1 cellular context compared by ENCODE assay signal in the genomic region with DNA sequence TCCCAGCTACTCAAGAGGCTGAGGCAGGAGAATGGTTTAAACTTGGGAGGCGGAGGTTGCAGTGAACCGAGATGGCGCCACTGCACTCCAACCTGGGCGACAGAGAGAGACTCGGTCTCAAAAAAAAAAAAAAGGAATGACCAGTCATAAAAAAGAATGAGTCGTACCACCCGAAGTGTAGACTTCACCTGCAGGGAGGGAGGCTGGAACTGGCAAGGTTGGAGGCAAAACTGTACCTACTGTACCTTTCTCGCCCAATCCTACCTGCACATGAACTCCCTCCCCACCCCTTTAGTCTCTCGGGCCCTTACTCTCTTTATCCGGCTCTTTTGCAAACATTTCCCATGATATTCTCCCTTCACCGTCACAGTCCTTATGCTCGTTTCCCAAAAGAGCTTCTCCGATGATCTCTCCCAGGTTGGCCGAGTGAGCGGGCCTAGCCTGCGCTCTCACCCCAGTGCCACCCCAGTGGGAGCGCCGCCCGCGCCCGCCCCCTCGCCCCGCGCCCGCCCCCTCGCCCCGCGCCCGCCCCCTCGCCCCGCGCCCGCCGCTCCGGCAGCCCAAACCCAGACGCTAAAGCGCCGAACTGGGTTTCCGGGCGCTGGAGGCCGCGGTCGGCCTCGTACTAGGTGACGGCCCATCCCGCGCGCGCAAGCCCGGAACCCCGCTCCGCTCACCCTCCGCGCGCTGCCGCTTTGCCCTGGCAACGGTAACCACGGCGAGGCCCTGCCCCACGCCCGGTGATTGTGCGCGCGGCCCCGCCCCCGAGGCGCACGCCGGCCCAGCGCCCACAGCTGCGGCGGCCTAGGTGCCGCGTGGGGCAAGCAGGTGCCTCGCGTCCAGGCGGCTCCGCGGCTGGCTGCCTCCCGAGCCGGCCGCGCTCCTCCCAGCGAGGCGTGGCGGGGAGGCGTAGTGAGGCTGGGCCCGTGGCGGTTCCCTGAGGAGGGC.
TF ChIP-seq lines count a peak whose summit lies in the region.

A gene (plus strand): TSS at position 772 of the 948 bp plus-strand sequence. CDS start 294 bp downstream, outside the sequence.

TF ChIP-seq in K562, 482 proteins besides CTCF, POLR2A, EP300 and RAD21 (continued from another document and continues in another):
- TF ChIP-seq, protein P1, sequence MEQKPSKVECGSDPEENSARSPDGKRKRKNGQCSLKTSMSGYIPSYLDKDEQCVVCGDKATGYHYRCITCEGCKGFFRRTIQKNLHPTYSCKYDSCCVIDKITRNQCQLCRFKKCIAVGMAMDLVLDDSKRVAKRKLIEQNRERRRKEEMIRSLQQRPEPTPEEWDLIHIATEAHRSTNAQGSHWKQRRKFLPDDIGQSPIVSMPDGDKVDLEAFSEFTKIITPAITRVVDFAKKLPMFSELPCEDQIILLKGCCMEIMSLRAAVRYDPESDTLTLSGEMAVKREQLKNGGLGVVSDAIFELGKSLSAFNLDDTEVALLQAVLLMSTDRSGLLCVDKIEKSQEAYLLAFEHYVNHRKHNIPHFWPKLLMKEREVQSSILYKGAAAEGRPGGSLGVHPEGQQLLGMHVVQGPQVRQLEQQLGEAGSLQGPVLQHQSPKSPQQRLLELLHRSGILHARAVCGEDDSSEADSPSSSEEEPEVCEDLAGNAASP (IDR thresholded peaks at IDR 0.05), result no peak
- TF ChIP-seq RBM25 (IDR thresholded peaks at IDR 0.05; ENCODE audit: low read depth, low read length, severe bottlenecking) (peak; percentile 59), ZNF76 (CRISPR knock-in tag; IDR thresholded peaks at IDR 0.05; ENCODE audit: borderline replicate concordance) (no peak), EP400 (IDR thresholded peaks at IDR 0.05) (no peak), ZNF134 (CRISPR knock-in tag; conservative IDR thresholded peaks at IDR 0.05) (no peak), ZNF695 (CRISPR knock-in tag; IDR thresholded peaks at IDR 0.05) (no peak), TRIM24 (IDR thresholded peaks at IDR 0.05) (no peak), CHD1 (IDR thresholded peaks at IDR 0.05; ENCODE audit: low read length) (no peak), FUS (optimal IDR thresholded peaks at IDR 0.05; ENCODE audit: low read depth, low read length) (no peak), THRAP3 (IDR thresholded peaks at IDR 0.05; ENCODE audit: borderline replicate concordance) (no peak), ZNF699 (CRISPR knock-in tag; IDR thresholded peaks at IDR 0.05; ENCODE audit: insufficient replicate concordance) (no peak), POLR2G (IDR thresholded peaks at IDR 0.05; ENCODE audit: low read depth, low read length) (peak; percentile 56; the same call in 1 of the 2 replicates), GTF2F1 (IDR thresholded peaks at IDR 0.05; ENCODE audit: low read depth, low read length) (no peak), ZNF316 (IDR thresholded peaks at IDR 0.05) (0 out of 2 replicates have a peak, but pooled peaks have one; percentile 5), ZNF785 (CRISPR knock-in tag; IDR thresholded peaks at IDR 0.05) (no peak), SNIP1 (IDR thresholded peaks at IDR 0.05; ENCODE audit: low read depth) (no peak), FOXA3 (CRISPR knock-in tag; conservative IDR thresholded peaks at IDR 0.05 in 1 of 2, IDR thresholded peaks at IDR 0.05 in 1 of 2) (no peak; a peak in 1 of 4 replicates), ZC3H8 (IDR thresholded peaks at IDR 0.05) (no peak), JUN (IDR thresholded peaks at IDR 0.05; ENCODE audit: borderline replicate concordance, low read depth, low read length) (no peak), JUN (CRISPR knock-in tag; IDR thresholded peaks at IDR 0.05; ENCODE audit: borderline replicate concordance) (no peak), GTF2E2 (tag; IDR thresholded peaks at IDR 0.05) (no peak), GATAD2B (IDR thresholded peaks at IDR 0.05; ENCODE audit: borderline replicate concordance) (peak; percentile 66)
- TF ChIP-seq, protein P2, sequence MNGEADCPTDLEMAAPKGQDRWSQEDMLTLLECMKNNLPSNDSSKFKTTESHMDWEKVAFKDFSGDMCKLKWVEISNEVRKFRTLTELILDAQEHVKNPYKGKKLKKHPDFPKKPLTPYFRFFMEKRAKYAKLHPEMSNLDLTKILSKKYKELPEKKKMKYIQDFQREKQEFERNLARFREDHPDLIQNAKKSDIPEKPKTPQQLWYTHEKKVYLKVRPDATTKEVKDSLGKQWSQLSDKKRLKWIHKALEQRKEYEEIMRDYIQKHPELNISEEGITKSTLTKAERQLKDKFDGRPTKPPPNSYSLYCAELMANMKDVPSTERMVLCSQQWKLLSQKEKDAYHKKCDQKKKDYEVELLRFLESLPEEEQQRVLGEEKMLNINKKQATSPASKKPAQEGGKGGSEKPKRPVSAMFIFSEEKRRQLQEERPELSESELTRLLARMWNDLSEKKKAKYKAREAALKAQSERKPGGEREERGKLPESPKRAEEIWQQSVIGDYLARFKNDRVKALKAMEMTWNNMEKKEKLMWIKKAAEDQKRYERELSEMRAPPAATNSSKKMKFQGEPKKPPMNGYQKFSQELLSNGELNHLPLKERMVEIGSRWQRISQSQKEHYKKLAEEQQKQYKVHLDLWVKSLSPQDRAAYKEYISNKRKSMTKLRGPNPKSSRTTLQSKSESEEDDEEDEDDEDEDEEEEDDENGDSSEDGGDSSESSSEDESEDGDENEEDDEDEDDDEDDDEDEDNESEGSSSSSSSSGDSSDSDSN (IDR thresholded peaks at IDR 0.05; ENCODE audit: borderline replicate concordance in 1 of 2, low read depth in 2 of 2, low read length in 2 of 2), result peak in 1 of 2 experiments; percentile 51; a peak in 1 of 4 replicates
- TF ChIP-seq, protein P3, sequence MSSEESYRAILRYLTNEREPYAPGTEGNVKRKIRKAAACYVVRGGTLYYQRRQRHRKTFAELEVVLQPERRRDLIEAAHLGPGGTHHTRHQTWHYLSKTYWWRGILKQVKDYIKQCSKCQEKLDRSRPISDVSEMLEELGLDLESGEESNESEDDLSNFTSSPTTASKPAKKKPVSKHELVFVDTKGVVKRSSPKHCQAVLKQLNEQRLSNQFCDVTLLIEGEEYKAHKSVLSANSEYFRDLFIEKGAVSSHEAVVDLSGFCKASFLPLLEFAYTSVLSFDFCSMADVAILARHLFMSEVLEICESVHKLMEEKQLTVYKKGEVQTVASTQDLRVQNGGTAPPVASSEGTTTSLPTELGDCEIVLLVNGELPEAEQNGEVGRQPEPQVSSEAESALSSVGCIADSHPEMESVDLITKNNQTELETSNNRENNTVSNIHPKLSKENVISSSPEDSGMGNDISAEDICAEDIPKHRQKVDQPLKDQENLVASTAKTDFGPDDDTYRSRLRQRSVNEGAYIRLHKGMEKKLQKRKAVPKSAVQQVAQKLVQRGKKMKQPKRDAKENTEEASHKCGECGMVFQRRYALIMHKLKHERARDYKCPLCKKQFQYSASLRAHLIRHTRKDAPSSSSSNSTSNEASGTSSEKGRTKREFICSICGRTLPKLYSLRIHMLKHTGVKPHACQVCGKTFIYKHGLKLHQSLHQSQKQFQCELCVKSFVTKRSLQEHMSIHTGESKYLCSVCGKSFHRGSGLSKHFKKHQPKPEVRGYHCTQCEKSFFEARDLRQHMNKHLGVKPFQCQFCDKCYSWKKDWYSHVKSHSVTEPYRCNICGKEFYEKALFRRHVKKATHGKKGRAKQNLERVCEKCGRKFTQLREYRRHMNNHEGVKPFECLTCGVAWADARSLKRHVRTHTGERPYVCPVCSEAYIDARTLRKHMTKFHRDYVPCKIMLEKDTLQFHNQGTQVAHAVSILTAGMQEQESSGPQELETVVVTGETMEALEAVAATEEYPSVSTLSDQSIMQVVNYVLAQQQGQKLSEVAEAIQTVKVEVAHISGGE (CRISPR knock-in tag; IDR thresholded peaks at IDR 0.05), result no peak
- TF ChIP-seq, protein P4, sequence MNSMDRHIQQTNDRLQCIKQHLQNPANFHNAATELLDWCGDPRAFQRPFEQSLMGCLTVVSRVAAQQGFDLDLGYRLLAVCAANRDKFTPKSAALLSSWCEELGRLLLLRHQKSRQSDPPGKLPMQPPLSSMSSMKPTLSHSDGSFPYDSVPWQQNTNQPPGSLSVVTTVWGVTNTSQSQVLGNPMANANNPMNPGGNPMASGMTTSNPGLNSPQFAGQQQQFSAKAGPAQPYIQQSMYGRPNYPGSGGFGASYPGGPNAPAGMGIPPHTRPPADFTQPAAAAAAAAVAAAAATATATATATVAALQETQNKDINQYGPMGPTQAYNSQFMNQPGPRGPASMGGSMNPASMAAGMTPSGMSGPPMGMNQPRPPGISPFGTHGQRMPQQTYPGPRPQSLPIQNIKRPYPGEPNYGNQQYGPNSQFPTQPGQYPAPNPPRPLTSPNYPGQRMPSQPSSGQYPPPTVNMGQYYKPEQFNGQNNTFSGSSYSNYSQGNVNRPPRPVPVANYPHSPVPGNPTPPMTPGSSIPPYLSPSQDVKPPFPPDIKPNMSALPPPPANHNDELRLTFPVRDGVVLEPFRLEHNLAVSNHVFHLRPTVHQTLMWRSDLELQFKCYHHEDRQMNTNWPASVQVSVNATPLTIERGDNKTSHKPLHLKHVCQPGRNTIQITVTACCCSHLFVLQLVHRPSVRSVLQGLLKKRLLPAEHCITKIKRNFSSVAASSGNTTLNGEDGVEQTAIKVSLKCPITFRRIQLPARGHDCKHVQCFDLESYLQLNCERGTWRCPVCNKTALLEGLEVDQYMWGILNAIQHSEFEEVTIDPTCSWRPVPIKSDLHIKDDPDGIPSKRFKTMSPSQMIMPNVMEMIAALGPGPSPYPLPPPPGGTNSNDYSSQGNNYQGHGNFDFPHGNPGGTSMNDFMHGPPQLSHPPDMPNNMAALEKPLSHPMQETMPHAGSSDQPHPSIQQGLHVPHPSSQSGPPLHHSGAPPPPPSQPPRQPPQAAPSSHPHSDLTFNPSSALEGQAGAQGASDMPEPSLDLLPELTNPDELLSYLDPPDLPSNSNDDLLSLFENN (IDR thresholded peaks at IDR 0.05; ENCODE audit: low read depth in 2 of 2, low read length in 2 of 2), result no peak
- TF ChIP-seq, protein P5, sequence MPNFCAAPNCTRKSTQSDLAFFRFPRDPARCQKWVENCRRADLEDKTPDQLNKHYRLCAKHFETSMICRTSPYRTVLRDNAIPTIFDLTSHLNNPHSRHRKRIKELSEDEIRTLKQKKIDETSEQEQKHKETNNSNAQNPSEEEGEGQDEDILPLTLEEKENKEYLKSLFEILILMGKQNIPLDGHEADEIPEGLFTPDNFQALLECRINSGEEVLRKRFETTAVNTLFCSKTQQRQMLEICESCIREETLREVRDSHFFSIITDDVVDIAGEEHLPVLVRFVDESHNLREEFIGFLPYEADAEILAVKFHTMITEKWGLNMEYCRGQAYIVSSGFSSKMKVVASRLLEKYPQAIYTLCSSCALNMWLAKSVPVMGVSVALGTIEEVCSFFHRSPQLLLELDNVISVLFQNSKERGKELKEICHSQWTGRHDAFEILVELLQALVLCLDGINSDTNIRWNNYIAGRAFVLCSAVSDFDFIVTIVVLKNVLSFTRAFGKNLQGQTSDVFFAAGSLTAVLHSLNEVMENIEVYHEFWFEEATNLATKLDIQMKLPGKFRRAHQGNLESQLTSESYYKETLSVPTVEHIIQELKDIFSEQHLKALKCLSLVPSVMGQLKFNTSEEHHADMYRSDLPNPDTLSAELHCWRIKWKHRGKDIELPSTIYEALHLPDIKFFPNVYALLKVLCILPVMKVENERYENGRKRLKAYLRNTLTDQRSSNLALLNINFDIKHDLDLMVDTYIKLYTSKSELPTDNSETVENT (CRISPR knock-in tag; IDR thresholded peaks at IDR 0.05), result no peak
- TF ChIP-seq, protein P6, sequence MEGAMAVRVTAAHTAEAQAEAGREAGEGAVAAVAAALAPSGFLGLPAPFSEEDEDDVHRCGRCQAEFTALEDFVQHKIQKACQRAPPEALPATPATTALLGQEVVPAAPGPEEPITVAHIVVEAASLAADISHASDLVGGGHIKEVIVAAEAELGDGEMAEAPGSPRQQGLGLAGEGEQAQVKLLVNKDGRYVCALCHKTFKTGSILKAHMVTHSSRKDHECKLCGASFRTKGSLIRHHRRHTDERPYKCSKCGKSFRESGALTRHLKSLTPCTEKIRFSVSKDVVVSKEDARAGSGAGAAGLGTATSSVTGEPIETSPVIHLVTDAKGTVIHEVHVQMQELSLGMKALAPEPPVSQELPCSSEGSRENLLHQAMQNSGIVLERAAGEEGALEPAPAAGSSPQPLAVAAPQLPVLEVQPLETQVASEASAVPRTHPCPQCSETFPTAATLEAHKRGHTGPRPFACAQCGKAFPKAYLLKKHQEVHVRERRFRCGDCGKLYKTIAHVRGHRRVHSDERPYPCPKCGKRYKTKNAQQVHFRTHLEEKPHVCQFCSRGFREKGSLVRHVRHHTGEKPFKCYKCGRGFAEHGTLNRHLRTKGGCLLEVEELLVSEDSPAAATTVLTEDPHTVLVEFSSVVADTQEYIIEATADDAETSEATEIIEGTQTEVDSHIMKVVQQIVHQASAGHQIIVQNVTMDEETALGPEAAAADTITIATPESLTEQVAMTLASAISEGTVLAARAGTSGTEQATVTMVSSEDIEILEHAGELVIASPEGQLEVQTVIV (CRISPR knock-in tag; IDR thresholded peaks at IDR 0.05; ENCODE audit: borderline replicate concordance), result no peak
- TF ChIP-seq, protein P7, sequence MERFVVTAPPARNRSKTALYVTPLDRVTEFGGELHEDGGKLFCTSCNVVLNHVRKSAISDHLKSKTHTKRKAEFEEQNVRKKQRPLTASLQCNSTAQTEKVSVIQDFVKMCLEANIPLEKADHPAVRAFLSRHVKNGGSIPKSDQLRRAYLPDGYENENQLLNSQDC (CRISPR knock-in tag; IDR thresholded peaks at IDR 0.05), result no peak
- TF ChIP-seq, protein P8, sequence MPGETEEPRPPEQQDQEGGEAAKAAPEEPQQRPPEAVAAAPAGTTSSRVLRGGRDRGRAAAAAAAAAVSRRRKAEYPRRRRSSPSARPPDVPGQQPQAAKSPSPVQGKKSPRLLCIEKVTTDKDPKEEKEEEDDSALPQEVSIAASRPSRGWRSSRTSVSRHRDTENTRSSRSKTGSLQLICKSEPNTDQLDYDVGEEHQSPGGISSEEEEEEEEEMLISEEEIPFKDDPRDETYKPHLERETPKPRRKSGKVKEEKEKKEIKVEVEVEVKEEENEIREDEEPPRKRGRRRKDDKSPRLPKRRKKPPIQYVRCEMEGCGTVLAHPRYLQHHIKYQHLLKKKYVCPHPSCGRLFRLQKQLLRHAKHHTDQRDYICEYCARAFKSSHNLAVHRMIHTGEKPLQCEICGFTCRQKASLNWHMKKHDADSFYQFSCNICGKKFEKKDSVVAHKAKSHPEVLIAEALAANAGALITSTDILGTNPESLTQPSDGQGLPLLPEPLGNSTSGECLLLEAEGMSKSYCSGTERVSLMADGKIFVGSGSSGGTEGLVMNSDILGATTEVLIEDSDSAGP (CRISPR knock-in tag; IDR thresholded peaks at IDR 0.05), result no peak
- TF ChIP-seq, protein P9, sequence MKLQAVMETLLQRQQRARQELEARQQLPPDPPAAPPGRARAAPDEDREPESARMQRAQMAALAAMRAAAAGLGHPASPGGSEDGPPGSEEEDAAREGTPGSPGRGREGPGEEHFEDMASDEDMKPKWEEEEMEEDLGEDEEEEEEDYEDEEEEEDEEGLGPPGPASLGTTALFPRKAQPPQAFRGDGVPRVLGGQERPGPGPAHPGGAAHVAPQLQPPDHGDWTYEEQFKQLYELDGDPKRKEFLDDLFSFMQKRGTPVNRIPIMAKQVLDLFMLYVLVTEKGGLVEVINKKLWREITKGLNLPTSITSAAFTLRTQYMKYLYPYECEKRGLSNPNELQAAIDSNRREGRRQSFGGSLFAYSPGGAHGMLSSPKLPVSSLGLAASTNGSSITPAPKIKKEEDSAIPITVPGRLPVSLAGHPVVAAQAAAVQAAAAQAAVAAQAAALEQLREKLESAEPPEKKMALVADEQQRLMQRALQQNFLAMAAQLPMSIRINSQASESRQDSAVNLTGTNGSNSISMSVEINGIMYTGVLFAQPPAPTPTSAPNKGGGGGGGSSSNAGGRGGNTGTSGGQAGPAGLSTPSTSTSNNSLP (IDR thresholded peaks at IDR 0.05; ENCODE audit: borderline replicate concordance, low read depth, low read length), result no peak
- TF ChIP-seq, protein P10, sequence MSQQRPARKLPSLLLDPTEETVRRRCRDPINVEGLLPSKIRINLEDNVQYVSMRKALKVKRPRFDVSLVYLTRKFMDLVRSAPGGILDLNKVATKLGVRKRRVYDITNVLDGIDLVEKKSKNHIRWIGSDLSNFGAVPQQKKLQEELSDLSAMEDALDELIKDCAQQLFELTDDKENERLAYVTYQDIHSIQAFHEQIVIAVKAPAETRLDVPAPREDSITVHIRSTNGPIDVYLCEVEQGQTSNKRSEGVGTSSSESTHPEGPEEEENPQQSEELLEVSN (IDR thresholded peaks at IDR 0.05; ENCODE audit: borderline replicate concordance in 1 of 2, extremely low read depth in 1 of 2, insufficient read depth in 1 of 2, insufficient read length in 1 of 2, low read depth in 1 of 2, low read length in 1 of 2, poor library complexity in 1 of 2, severe bottlenecking in 1 of 2), result peak in 1 of 2 experiments; percentile 73
